19 cellular contexts compared by ENCODE assay signal in genomic region chr10:121772890-121773289, GRCh38.
DNase-seq lines count a peak whose midpoint lies in the region; ATAC-seq and TF ChIP-seq lines count a peak whose summit lies in the region.
"Had no signal": no experiment of that assay in that cellular context is flagged by ENCODE, and none has a peak within 500 bp of the region (broad histone marks: within the 10 kb centered on the region; RNA-seq: fewer than 3 reads in every experiment).

No MANE protein-coding gene starts in this region.

- no peak overlapping the region for H3K9ac ChIP-seq in fibroblast of lung (ENCODE audit: insufficient read depth, low read length)
- H3K9ac ChIP-seq: BLaER1 treated with 17β-estradiol and CSF1 and Interleukin-3, amounts not matched to agents 10 nM and 100 nM had no signal

- no peaks in the 10 kb centered on the region for H3K27me3 ChIP-seq in fibroblast of lung (ENCODE audit: control insufficient read depth, insufficient read depth, low read length)
- no peaks in the 10 kb centered on the region for H3K27me3 ChIP-seq in naive thymus-derived CD4-positive, alpha-beta T cell (ENCODE audit: control insufficient read depth in 2 of 2, insufficient read depth in 2 of 2, low read length in 2 of 2)
- H3K27me3 ChIP-seq: BLaER1 treated with 17β-estradiol and CSF1 and Interleukin-3, amounts not matched to agents 10 nM and 100 nM; gastrocnemius medialis had no signal

- H3K4me3 ChIP-seq in AG10803 (ENCODE audit: low read length) (no peak overlapping the region), fibroblast of lung (replicated peaks in 1 of 4; ENCODE audit: control extremely low read depth in 1 of 4, insufficient read depth in 1 of 4, low read depth in 3 of 4, low read length in 4 of 4) (no peak overlapping the region)
- H3K4me3 ChIP-seq in naive thymus-derived CD4-positive, alpha-beta T cell (ENCODE audit: low read length) = no peak overlapping the region
- H3K4me3 ChIP-seq: BLaER1 treated with 17β-estradiol and CSF1 and Interleukin-3, amounts not matched to agents 10 nM and 100 nM; gastrocnemius medialis; K562 had no signal

- no peaks in the 10 kb centered on the region for H3K36me3 ChIP-seq in fibroblast of lung (ENCODE audit: control insufficient read depth, insufficient read depth, low read length)
- H3K36me3 ChIP-seq in naive thymus-derived CD4-positive, alpha-beta T cell (ENCODE audit: control insufficient read depth in 2 of 3, insufficient read depth in 3 of 3, low read length in 3 of 3) = no peaks in the 10 kb centered on the region
- H3K36me3 ChIP-seq: gastrocnemius medialis had no signal

- H3K27ac ChIP-seq in fibroblast of lung (ENCODE audit: insufficient read depth, low read length) = no peak overlapping the region
- no peak overlapping the region for H3K27ac ChIP-seq in naive thymus-derived CD4-positive, alpha-beta T cell (ENCODE audit: low read depth, low read length)
- H3K27ac ChIP-seq: BLaER1 treated with 17β-estradiol and CSF1 and Interleukin-3, amounts not matched to agents 10 nM and 100 nM; gastrocnemius medialis had no signal

- H3K4me1 Mint-ChIP-seq in mesothelial cell of epicardium = peaks cover 39% of the 10 kb centered on the region
- H3K4me1 Mint-ChIP-seq in naive thymus-derived CD4-positive, alpha-beta T cell = no peaks in the 10 kb centered on the region
- H3K4me1 Mint-ChIP-seq: activated CD4-positive, alpha-beta T cell treated with anti-CD3 and anti-CD28 coated beads, Interleukin-2, amount 10 ng/mL, durations not matched to agents 7 days and 5 days had no signal

- peaks cover 10% of the 10 kb centered on the region for H3K36me3 Mint-ChIP-seq in mesothelial cell of epicardium
- H3K36me3 Mint-ChIP-seq in naive thymus-derived CD4-positive, alpha-beta T cell = peaks cover under 1 to 51% (median 30%) of the 10 kb centered on the region in 5 donors

- POLR2A ChIA-PET in naive thymus-derived CD4-positive, alpha-beta T cell (lab: Charles Lee) = no interaction called here

- no peak for TF ChIP-seq CTCF in AG10803 (conservative IDR thresholded peaks at IDR 0.05; ENCODE audit: low read length)
- no peak for TF ChIP-seq CTCF in fibroblast of lung (conservative IDR thresholded peaks at IDR 0.05 in 1 of 2, IDR thresholded peaks at IDR 0.05 in 1 of 2; ENCODE audit: low read depth in 1 of 2, low read length in 2 of 2)
- no peak for TF ChIP-seq CTCF in mesothelial cell of epicardium (IDR thresholded peaks at IDR 0.05; ENCODE audit: unreplicated experiment)

- ATAC-seq in naive thymus-derived CD4-positive, alpha-beta T cell = no peak
- ATAC-seq: gastrocnemius medialis, K562 had no signal

- no peaks in the 10 kb centered on the region for H3K4me1 ChIP-seq in fibroblast of lung (ENCODE audit: control insufficient read depth, extremely low read depth, insufficient read depth, low read length)
- H3K4me1 ChIP-seq in naive thymus-derived CD4-positive, alpha-beta T cell (ENCODE audit: control insufficient read depth in 2 of 2, insufficient read depth in 2 of 2, low read length in 2 of 2) = no peaks in the 10 kb centered on the region

- no peaks in the 10 kb centered on the region for H3K79me2 ChIP-seq in fibroblast of lung (ENCODE audit: control insufficient read depth, insufficient read depth, low read length)

- DNase-seq in AG10803 (ENCODE audit: low read depth) (peak; percentile 26), NCI-H226 (peak; percentile 2), fibroblast of lung (ENCODE audit: low read depth in 2 of 2) (peak; percentile 4 to 81), mesothelial cell of epicardium (ENCODE audit: low spot score in 2 of 2, unreplicated experiment in 2 of 2) (no peak), NCI-H2081 treated with DMSO at 0.1 percent for 48 hours (lab: John Stamatoyannopoulos, UW) (no peak), GDM1 (lab: John Stamatoyannopoulos, UW) (no peak)
- DNase-seq in naive thymus-derived CD4-positive, alpha-beta T cell = no peak
- DNase-seq in activated effector memory CD4-positive, alpha-beta T cell treated with Interleukin-2 at 50 U/mL for 16 hours = no peak
- DNase-seq: activated CD4-positive, alpha-beta T cell treated with anti-CD3 and anti-CD28 coated beads, Interleukin-2, amount 10 ng/mL, durations not matched to agents 7 days and 5 days; activated effector memory CD4-positive, alpha-beta T cell treated with anti-CD3 and anti-CD28 coated beads, Interleukin-2, amount 50 U/mL, for 16 hours; gastrocnemius medialis; NCI-H1694 treated with DMSO at 0.1 percent for 48 hours; NCI-H2227 treated with DMSO at 0.1 percent for 48 hours; NCI-H82; occipital lobe; retina; SHP77 had no signal

- no peak overlapping the region for H3K4me2 ChIP-seq in fibroblast of lung (ENCODE audit: extremely low read depth, insufficient read depth, low read length)
- H3K4me2 ChIP-seq: BLaER1 treated with 17β-estradiol and CSF1 and Interleukin-3, amounts not matched to agents 10 nM and 100 nM had no signal

- no peaks in the 10 kb centered on the region for H3K9me3 ChIP-seq in fibroblast of lung (ENCODE audit: control insufficient read depth, insufficient read depth, low read depth, low read length)
- no peaks in the 10 kb centered on the region for H3K9me3 ChIP-seq in naive thymus-derived CD4-positive, alpha-beta T cell (ENCODE audit: control insufficient read depth in 2 of 3, low read length in 3 of 3)
- H3K9me3 ChIP-seq: gastrocnemius medialis had no signal

- no peaks in the 10 kb centered on the region for H3K27me3 Mint-ChIP-seq in mesothelial cell of epicardium (ENCODE audit: low read depth)
- H3K27me3 Mint-ChIP-seq in naive thymus-derived CD4-positive, alpha-beta T cell = no peaks in the 10 kb centered on the region
- H3K27me3 Mint-ChIP-seq: activated CD4-positive, alpha-beta T cell treated with anti-CD3 and anti-CD28 coated beads, Interleukin-2, amount 10 ng/mL, durations not matched to agents 7 days and 5 days had no signal

- H3K27ac Mint-ChIP-seq in mesothelial cell of epicardium = peak overlapping the region; percentile 74
- no peak overlapping the region for H3K27ac Mint-ChIP-seq in naive thymus-derived CD4-positive, alpha-beta T cell
- H3K27ac Mint-ChIP-seq: activated CD4-positive, alpha-beta T cell treated with anti-CD3 and anti-CD28 coated beads, Interleukin-2, amount 10 ng/mL, durations not matched to agents 7 days and 5 days had no signal

- CTCF ChIA-PET in naive thymus-derived CD4-positive, alpha-beta T cell (lab: Charles Lee) = no interaction called here

- no peak overlapping the region for H3K4me3 Mint-ChIP-seq in mesothelial cell of epicardium
- H3K4me3 Mint-ChIP-seq in naive thymus-derived CD4-positive, alpha-beta T cell = no peak overlapping the region
- H3K4me3 Mint-ChIP-seq: activated CD4-positive, alpha-beta T cell treated with anti-CD3 and anti-CD28 coated beads, Interleukin-2, amount 10 ng/mL, durations not matched to agents 7 days and 5 days had no signal

- peaks cover 9% of the 10 kb centered on the region for H3K9me3 Mint-ChIP-seq in mesothelial cell of epicardium
- H3K9me3 Mint-ChIP-seq in naive thymus-derived CD4-positive, alpha-beta T cell = peaks cover 0 to 17% (median 4%) of the 10 kb centered on the region in 11 donors

- intact Hi-C loops in naive thymus-derived CD4-positive, alpha-beta T cell (cut with micrococcal nuclease) = no loop called here

- H2AFZ ChIP-seq in fibroblast of lung (ENCODE audit: low read length) = no peak overlapping the region

- no peaks in the 10 kb centered on the region for H4K20me1 ChIP-seq in fibroblast of lung (ENCODE audit: control insufficient read depth, extremely low read depth, insufficient read depth, low read length)
- H4K20me1 ChIP-seq: BLaER1 treated with 17β-estradiol and CSF1 and Interleukin-3, amounts not matched to agents 10 nM and 100 nM had no signal

Comparison
In these comparisons a context has a peak if more than half of its experiments do, and no peak if none do; other contexts are left out.
1. DNase-seq: peak in AG10803 (single experiment), NCI-H226 (single experiment) and fibroblast of lung (2 of 2); none in mesothelial cell of epicardium (0 of 2), NCI-H2081 treated with DMSO at 0.1 percent for 48 hours (single experiment), naive thymus-derived CD4-positive, alpha-beta T cell (0 of 9), GDM1 (single experiment) and activated effector memory CD4-positive, alpha-beta T cell treated with Interleukin-2 at 50 U/mL for 16 hours (single experiment).